In genomic region chr1:163230827-163231226, GRCh38 we compare ENCODE assay signal across 15 cellular contexts.
"Had no signal": no experiment of that assay in that cellular context is flagged by ENCODE, and none has a peak within 500 bp of the region (broad histone marks: within the 10 kb centered on the region; RNA-seq: fewer than 3 reads in every experiment).

No MANE protein-coding gene starts in this region.

- H3K4me3 Mint-ChIP-seq: activated T-cell treated with anti-CD3 and anti-CD28 coated beads, Interleukin-2, amount 50 U/mL, for 24 hours; natural killer cell treated with Interleukin-12 subunit alpha and Interleukin-12 subunit beta and Interleukin-15 and Interleukin-18, amount 100 ng/mL, for 72 hours; stimulated activated naive CD8-positive, alpha-beta T cell treated with anti-CD3 and anti-CD28 coated beads, Interleukin-15, amount 100 ng/mL, for 72 hours had no signal

- H3K27me3 Mint-ChIP-seq: activated T-cell treated with anti-CD3 and anti-CD28 coated beads, Interleukin-2, amount 50 U/mL, for 24 hours; stimulated activated naive CD8-positive, alpha-beta T cell treated with anti-CD3 and anti-CD28 coated beads, Interleukin-15, amount 100 ng/mL, for 72 hours had no signal

- ATAC-seq: activated CD4-positive, CD25-positive, alpha-beta regulatory T cell treated with anti-CD3 and anti-CD28 coated beads, Interleukin-2, amount 50 U/mL, for 24 hours; activated naive CD4-positive, alpha-beta T cell treated with anti-CD3 and anti-CD28 coated beads, Interleukin-2, amount 50 U/mL, for 72 hours; natural killer cell treated with Interleukin-12 subunit alpha and Interleukin-12 subunit beta and Interleukin-15 and Interleukin-18, amount 100 ng/mL, for 72 hours; sciatic nerve; stimulated activated naive CD8-positive, alpha-beta T cell treated with anti-CD3 and anti-CD28 coated beads, Interleukin-15, amount 100 ng/mL, for 72 hours had no signal

- DNase-seq: activated effector memory CD4-positive, alpha-beta T cell treated with anti-CD3 and anti-CD28 coated beads, Interleukin-2, amount 50 U/mL, for 16 hours; activated T-cell treated with anti-CD3 and anti-CD28 coated beads, Interleukin-2, amount 50 U/mL, for 24 hours; amygdala; esophagus squamous epithelium; immature natural killer cell; nucleus accumbens; stimulated activated CD4-positive, alpha-beta T cell treated with anti-CD3 and anti-CD28 coated beads, Interleukin-4, amount 100 ng/mL, for 24 hours; stimulated activated naive CD8-positive, alpha-beta T cell treated with anti-CD3 and anti-CD28 coated beads, Interleukin-15, amount 100 ng/mL, for 72 hours; T-helper 2 cell; testis had no signal

- H3K4me1 ChIP-seq: esophagus squamous epithelium, prostate gland had no signal

- H3K4me3 ChIP-seq: esophagus squamous epithelium, prostate gland, testis had no signal

- H3K4me1 Mint-ChIP-seq: immature natural killer cell; stimulated activated naive CD8-positive, alpha-beta T cell treated with anti-CD3 and anti-CD28 coated beads, Interleukin-15, amount 100 ng/mL, for 72 hours had no signal

- H3K9me3 Mint-ChIP-seq: activated T-cell treated with anti-CD3 and anti-CD28 coated beads, Interleukin-2, amount 50 U/mL, for 24 hours had no signal

- H3K27ac ChIP-seq: prostate gland, testis had no signal

- H3K27me3 ChIP-seq: esophagus squamous epithelium, testis had no signal

- H3K36me3 ChIP-seq: esophagus squamous epithelium, prostate gland had no signal

- H3K9me3 ChIP-seq: esophagus squamous epithelium, prostate gland, testis had no signal

- H3K27ac Mint-ChIP-seq: activated naive CD4-positive, alpha-beta T cell treated with anti-CD3 and anti-CD28 coated beads, Interleukin-2, amount 50 U/mL, for 72 hours; activated T-cell treated with anti-CD3 and anti-CD28 coated beads, Interleukin-2, amount 50 U/mL, for 24 hours; immature natural killer cell; natural killer cell treated with Interleukin-12 subunit alpha and Interleukin-12 subunit beta and Interleukin-15 and Interleukin-18, amount 100 ng/mL, for 72 hours had no signal
